Comparison of ENCODE assay signal across 10 cellular contexts in the genomic region with DNA sequence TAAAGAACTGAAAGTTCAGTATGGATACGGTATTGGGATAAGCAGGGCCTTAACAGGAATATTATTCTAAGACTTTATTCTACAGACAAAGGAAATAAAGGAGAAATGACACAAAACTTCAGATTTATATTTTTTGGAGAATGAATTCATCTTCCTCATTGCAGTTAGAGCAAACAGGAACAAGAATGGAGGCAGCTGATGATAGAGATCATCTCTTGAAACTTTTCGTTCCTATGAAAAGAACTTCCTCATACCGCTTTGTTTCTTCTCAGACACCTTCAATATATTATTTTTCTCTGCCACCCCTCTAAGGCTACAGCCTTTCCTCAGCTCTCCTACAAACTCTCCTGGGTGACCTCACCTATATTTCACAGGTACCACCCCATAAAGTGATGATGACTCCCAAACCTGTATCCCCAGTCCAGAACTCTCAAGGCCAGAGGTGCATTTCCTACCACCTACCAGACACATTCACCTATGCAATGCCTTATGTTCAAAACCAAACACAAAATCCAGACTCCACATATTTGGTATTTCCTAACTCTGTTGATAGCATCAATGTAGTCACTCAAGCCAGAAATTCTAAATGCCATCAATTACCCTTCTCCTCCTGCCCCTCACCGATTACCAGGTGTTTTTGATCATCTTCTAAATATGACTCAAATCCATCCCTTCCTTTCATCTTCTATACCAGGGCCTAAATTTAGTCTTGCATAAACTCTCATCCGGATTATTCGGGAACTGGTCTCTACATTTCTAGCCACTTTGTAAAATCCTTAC. TPM values are rescaled to one million over a fixed set of nuclear protein-coding genes. Genes with fewer than 3 reads are reported as not detected.
A peak's percentile ranks its signal among the peaks of the same experiment; 100 is the strongest.
DNase-seq lines count a peak whose midpoint lies in the region; ATAC-seq and TF ChIP-seq lines count a peak whose summit lies in the region.
"Had no signal": no experiment of that assay in that cellular context is flagged by ENCODE, and none has a peak within 500 bp of the region (broad histone marks: within the 10 kb centered on the region; RNA-seq: fewer than 3 reads in every experiment).

No MANE protein-coding gene starts in this region.

- ATAC-seq in activated CD8-positive, alpha-beta T cell treated with anti-CD3 and anti-CD28 coated beads for 36 hours, result no peak
- no peak for ATAC-seq in activated CD8-positive, alpha-beta T cell treated with anti-CD3 and anti-CD28 coated beads, Interleukin-2, amount 10 ng/mL, durations not matched to agents 7 days and 5 days
- no peak for ATAC-seq in stimulated activated memory B cell treated with anti-CD40 and anti-IgM and Interleukin-4, amounts not matched to agents 10 μg/mL and 1 μg/mL and 100 μg/mL, for 72 hours
- no peak for ATAC-seq in HG02610 (IDR thresholded peaks at IDR 0.05; ENCODE audit: unreplicated experiment)
- ATAC-seq in GM21447 (IDR thresholded peaks at IDR 0.05; ENCODE audit: unreplicated experiment), result no peak

- CTCF ChIA-PET in activated CD8-positive, alpha-beta T cell treated with anti-CD3 and anti-CD28 coated beads for 36 hours (lab: Charles Lee), result interaction anchor here (1.0 to 1.9 kb wide), 2 partner anchors 7 to 204 kb away, joined by 3 to 8 read pairs; no protein-coding TSS in a partner anchor
- CTCF ChIA-PET in activated CD8-positive, alpha-beta T cell treated with anti-CD3 and anti-CD28 coated beads, Interleukin-2, amount 10 ng/mL, durations not matched to agents 7 days and 5 days (lab: Charles Lee), result interaction anchor here (1.4 kb wide), 1 partner anchor 204 kb away, joined by 3 read pairs; no protein-coding TSS in a partner anchor
- CTCF ChIA-PET in OCI-LY7 (lab: Charles Lee; ENCODE audit: unreplicated experiment), result no interaction called here

- H3K9me3 Mint-ChIP-seq in activated CD8-positive, alpha-beta T cell treated with anti-CD3 and anti-CD28 coated beads for 36 hours, result no peaks in the 10 kb centered on the region
- H3K9me3 Mint-ChIP-seq in activated CD8-positive, alpha-beta T cell treated with anti-CD3 and anti-CD28 coated beads, Interleukin-2, amount 10 ng/mL, durations not matched to agents 7 days and 5 days (ENCODE audit: insufficient read depth), result no peaks in the 10 kb centered on the region
- no peaks in the 10 kb centered on the region for H3K9me3 Mint-ChIP-seq in dendritic cell treated with granulocyte-macrophage colony-stimulating factor and Interleukin-4, amounts not matched to agents 40 ng/mL and 50 ng/mL, for 4 days
- H3K9me3 Mint-ChIP-seq in stimulated activated memory B cell treated with anti-CD40 and anti-IgM and Interleukin-4, amounts not matched to agents 10 μg/mL and 1 μg/mL and 100 μg/mL, for 72 hours, result no peaks in the 10 kb centered on the region

- peaks cover 20% of the 10 kb centered on the region for H3K4me1 ChIP-seq in OCI-LY7 (ENCODE audit: insufficient read depth, low read length, poor library complexity, severe bottlenecking)

- H3K36me3 Mint-ChIP-seq in activated CD8-positive, alpha-beta T cell treated with anti-CD3 and anti-CD28 coated beads for 36 hours (ENCODE audit: low read depth), result peaks cover 14% of the 10 kb centered on the region
- H3K36me3 Mint-ChIP-seq in activated CD8-positive, alpha-beta T cell treated with anti-CD3 and anti-CD28 coated beads, Interleukin-2, amount 10 ng/mL, durations not matched to agents 7 days and 5 days (ENCODE audit: low read depth), result peaks cover 20% of the 10 kb centered on the region
- H3K36me3 Mint-ChIP-seq in dendritic cell treated with granulocyte-macrophage colony-stimulating factor and Interleukin-4, amounts not matched to agents 40 ng/mL and 50 ng/mL, for 4 days (ENCODE audit: low read depth), result peaks cover 15% of the 10 kb centered on the region
- H3K36me3 Mint-ChIP-seq in stimulated activated memory B cell treated with anti-CD40 and anti-IgM and Interleukin-4, amounts not matched to agents 10 μg/mL and 1 μg/mL and 100 μg/mL, for 72 hours, result peaks cover 11% of the 10 kb centered on the region

- intact Hi-C loops in activated CD8-positive, alpha-beta T cell treated with anti-CD3 and anti-CD28 coated beads for 36 hours (cut with micrococcal nuclease), result loop anchor here (10.0 kb wide), 1 partner anchor 660 kb away; no protein-coding TSS in a partner anchor
- intact Hi-C loops in OCI-LY7 (cut with micrococcal nuclease; ENCODE audit: unreplicated experiment), result no loop called here
- intact Hi-C loops in dendritic cell treated with granulocyte-macrophage colony-stimulating factor and Interleukin-4, amounts not matched to agents 40 ng/mL and 50 ng/mL, for 4 days (cut with micrococcal nuclease), result no loop called here

- TF ChIP-seq CTCF in activated CD8-positive, alpha-beta T cell treated with anti-CD3 and anti-CD28 coated beads for 36 hours (IDR thresholded peaks at IDR 0.05), result no peak
- no peak for TF ChIP-seq CTCF in OCI-LY7 (conservative IDR thresholded peaks at IDR 0.05; ENCODE audit: low read length)

- no TSS peak for BruUV-seq in OCI-LY7 (replicated peaks; lab: Mats Ljungman, UMichigan)

- no peak overlapping the region for H3K4me3 Mint-ChIP-seq in activated CD8-positive, alpha-beta T cell treated with anti-CD3 and anti-CD28 coated beads for 36 hours
- no peak overlapping the region for H3K4me3 Mint-ChIP-seq in activated CD8-positive, alpha-beta T cell treated with anti-CD3 and anti-CD28 coated beads, Interleukin-2, amount 10 ng/mL, durations not matched to agents 7 days and 5 days
- peak overlapping the region; percentile 39 for H3K4me3 Mint-ChIP-seq in dendritic cell treated with granulocyte-macrophage colony-stimulating factor and Interleukin-4, amounts not matched to agents 40 ng/mL and 50 ng/mL, for 4 days
- peak overlapping the region; percentile 53 for H3K4me3 Mint-ChIP-seq in stimulated activated memory B cell treated with anti-CD40 and anti-IgM and Interleukin-4, amounts not matched to agents 10 μg/mL and 1 μg/mL and 100 μg/mL, for 72 hours

- peaks cover 65% of the 10 kb centered on the region for H3K4me1 Mint-ChIP-seq in activated CD8-positive, alpha-beta T cell treated with anti-CD3 and anti-CD28 coated beads for 36 hours (ENCODE audit: low read depth)
- peaks cover 56% of the 10 kb centered on the region for H3K4me1 Mint-ChIP-seq in activated CD8-positive, alpha-beta T cell treated with anti-CD3 and anti-CD28 coated beads, Interleukin-2, amount 10 ng/mL, durations not matched to agents 7 days and 5 days (ENCODE audit: low read depth)
- peaks cover 57% of the 10 kb centered on the region for H3K4me1 Mint-ChIP-seq in dendritic cell treated with granulocyte-macrophage colony-stimulating factor and Interleukin-4, amounts not matched to agents 40 ng/mL and 50 ng/mL, for 4 days (ENCODE audit: low read depth)
- peaks cover 68% of the 10 kb centered on the region for H3K4me1 Mint-ChIP-seq in stimulated activated memory B cell treated with anti-CD40 and anti-IgM and Interleukin-4, amounts not matched to agents 10 μg/mL and 1 μg/mL and 100 μg/mL, for 72 hours

- H3K4me2 ChIP-seq in OCI-LY7 (ENCODE audit: low read length), result peak overlapping the region; percentile 58

- no peaks in the 10 kb centered on the region for H3K9me2 ChIP-seq in OCI-LY7 (ENCODE audit: insufficient read depth, low read length)

- H3K4me3 ChIP-seq in OCI-LY7 (ENCODE audit: low read depth, low read length, poor library complexity, severe bottlenecking), result peak overlapping the region; percentile 20
- H3K4me3 ChIP-seq: adrenal gland had no signal

- no peaks in the 10 kb centered on the region for H3K27me3 Mint-ChIP-seq in activated CD8-positive, alpha-beta T cell treated with anti-CD3 and anti-CD28 coated beads for 36 hours
- H3K27me3 Mint-ChIP-seq in activated CD8-positive, alpha-beta T cell treated with anti-CD3 and anti-CD28 coated beads, Interleukin-2, amount 10 ng/mL, durations not matched to agents 7 days and 5 days (ENCODE audit: low read depth), result no peaks in the 10 kb centered on the region
- no peaks in the 10 kb centered on the region for H3K27me3 Mint-ChIP-seq in dendritic cell treated with granulocyte-macrophage colony-stimulating factor and Interleukin-4, amounts not matched to agents 40 ng/mL and 50 ng/mL, for 4 days
- H3K27me3 Mint-ChIP-seq in stimulated activated memory B cell treated with anti-CD40 and anti-IgM and Interleukin-4, amounts not matched to agents 10 μg/mL and 1 μg/mL and 100 μg/mL, for 72 hours, result no peaks in the 10 kb centered on the region

- peaks cover 98% of the 10 kb centered on the region for H3K79me2 ChIP-seq in OCI-LY7 (ENCODE audit: insufficient read depth, low read depth, low read length)

- no peak overlapping the region for H2AFZ ChIP-seq in OCI-LY7 (ENCODE audit: low read length)

- peak overlapping the region; percentile 38 for H3K27ac ChIP-seq in OCI-LY7 (ENCODE audit: low read depth, low read length, poor library complexity, severe bottlenecking)

- DNase-seq in activated CD8-positive, alpha-beta T cell treated with anti-CD3 and anti-CD28 coated beads for 36 hours, result no peak
- DNase-seq in activated CD8-positive, alpha-beta T cell treated with anti-CD3 and anti-CD28 coated beads, Interleukin-2, amount 10 ng/mL, durations not matched to agents 7 days and 5 days, result no peak
- DNase-seq in OCI-LY7 (ENCODE audit: low spot score) (peak; percentile 26), NCI-H524 treated with DMSO at 0.1 percent for 48 hours (lab: John Stamatoyannopoulos, UW) (no peak)
- DNase-seq: adrenal gland, cortex of kidney had no signal

- peaks cover 46% of the 10 kb centered on the region for H3K36me3 ChIP-seq in OCI-LY7 (ENCODE audit: insufficient read depth, low read length)
- H3K36me3 ChIP-seq: adrenal gland had no signal

- H3K27ac Mint-ChIP-seq in activated CD8-positive, alpha-beta T cell treated with anti-CD3 and anti-CD28 coated beads for 36 hours, result peak overlapping the region; percentile 55
- no peak overlapping the region for H3K27ac Mint-ChIP-seq in activated CD8-positive, alpha-beta T cell treated with anti-CD3 and anti-CD28 coated beads, Interleukin-2, amount 10 ng/mL, durations not matched to agents 7 days and 5 days
- H3K27ac Mint-ChIP-seq in dendritic cell treated with granulocyte-macrophage colony-stimulating factor and Interleukin-4, amounts not matched to agents 40 ng/mL and 50 ng/mL, for 4 days, result peak overlapping the region; percentile 85
- H3K27ac Mint-ChIP-seq in stimulated activated memory B cell treated with anti-CD40 and anti-IgM and Interleukin-4, amounts not matched to agents 10 μg/mL and 1 μg/mL and 100 μg/mL, for 72 hours, result peak overlapping the region; percentile 67

- H4K20me1 ChIP-seq in OCI-LY7 (ENCODE audit: insufficient read depth, low read length), result peaks cover 19% of the 10 kb centered on the region

- no peaks in the 10 kb centered on the region for H3K9me3 ChIP-seq in OCI-LY7 (ENCODE audit: low read length)
- H3K9me3 ChIP-seq: adrenal gland had no signal

- POLR2A ChIA-PET in activated CD8-positive, alpha-beta T cell treated with anti-CD3 and anti-CD28 coated beads for 36 hours (lab: Charles Lee), result interaction anchor here (1.2 kb wide), 1 partner anchor 181 kb away, joined by 3 read pairs; no protein-coding TSS in a partner anchor
- POLR2A ChIA-PET in activated CD8-positive, alpha-beta T cell treated with anti-CD3 and anti-CD28 coated beads, Interleukin-2, amount 10 ng/mL, durations not matched to agents 7 days and 5 days (lab: Charles Lee), result interaction anchor here (0.6 to 1.1 kb wide), 2 partner anchors 298 to 942 kb away, joined by 3 read pairs; no protein-coding TSS in a partner anchor
- POLR2A ChIA-PET in OCI-LY7 (lab: Charles Lee), result no interaction called here

RNA-seq across cellular contexts. Expression of gene MAP4K5, which starts 7.4 kb away (rescaled TPM):
- 10 to 100 TPM; 26.2 to 28.1 TPM for total RNA-seq in activated CD8-positive, alpha-beta T cell treated with anti-CD3 and anti-CD28 coated beads for 36 hours
- 10 to 100 TPM; 28.3 to 28.6 TPM for total RNA-seq in activated CD8-positive, alpha-beta T cell treated with anti-CD3 and anti-CD28 coated beads, Interleukin-2, amount 10 ng/mL, durations not matched to agents 7 days and 5 days
- total RNA-seq in OCI-LY7 (2014; rRNA removed; shearing (Covaris generic)), result 44.0 and 49.8 TPM in 2 replicates
- total RNA-seq in OCI-LY7 (2022), result 36.7 and 37.6 TPM in 2 replicates

RNA-seq across cellular contexts. Expression of gene ATL1, which starts 35.0 kb away (rescaled TPM):
- total RNA-seq in activated CD8-positive, alpha-beta T cell treated with anti-CD3 and anti-CD28 coated beads for 36 hours, result 1 to 10 TPM in 1 of 2 experiments, under 1 TPM in 1; 0.81 to 1.1 TPM
- total RNA-seq in activated CD8-positive, alpha-beta T cell treated with anti-CD3 and anti-CD28 coated beads, Interleukin-2, amount 10 ng/mL, durations not matched to agents 7 days and 5 days, result 1 to 10 TPM; 1.4 to 1.5 TPM
- 0.28 and 0.82 TPM in 2 replicates for total RNA-seq in OCI-LY7 (2014; rRNA removed; shearing (Covaris generic))
- total RNA-seq in OCI-LY7 (2022), result 1.1 and 1.6 TPM in 2 replicates

Comparison
In these comparisons a context has a peak if more than half of its experiments do, and no peak if none do; other contexts are left out.
1. H3K4me3 Mint-ChIP-seq: peak in dendritic cell treated with granulocyte-macrophage colony-stimulating factor and Interleukin-4, amounts not matched to agents 40 ng/mL and 50 ng/mL, for 4 days (single experiment) and stimulated activated memory B cell treated with anti-CD40 and anti-IgM and Interleukin-4, amounts not matched to agents 10 μg/mL and 1 μg/mL and 100 μg/mL, for 72 hours (single experiment); none in activated CD8-positive, alpha-beta T cell treated with anti-CD3 and anti-CD28 coated beads for 36 hours (single experiment) and activated CD8-positive, alpha-beta T cell treated with anti-CD3 and anti-CD28 coated beads, Interleukin-2, amount 10 ng/mL, durations not matched to agents 7 days and 5 days (single experiment).